1 cellular context compared by ENCODE assay signal in the genomic region with DNA sequence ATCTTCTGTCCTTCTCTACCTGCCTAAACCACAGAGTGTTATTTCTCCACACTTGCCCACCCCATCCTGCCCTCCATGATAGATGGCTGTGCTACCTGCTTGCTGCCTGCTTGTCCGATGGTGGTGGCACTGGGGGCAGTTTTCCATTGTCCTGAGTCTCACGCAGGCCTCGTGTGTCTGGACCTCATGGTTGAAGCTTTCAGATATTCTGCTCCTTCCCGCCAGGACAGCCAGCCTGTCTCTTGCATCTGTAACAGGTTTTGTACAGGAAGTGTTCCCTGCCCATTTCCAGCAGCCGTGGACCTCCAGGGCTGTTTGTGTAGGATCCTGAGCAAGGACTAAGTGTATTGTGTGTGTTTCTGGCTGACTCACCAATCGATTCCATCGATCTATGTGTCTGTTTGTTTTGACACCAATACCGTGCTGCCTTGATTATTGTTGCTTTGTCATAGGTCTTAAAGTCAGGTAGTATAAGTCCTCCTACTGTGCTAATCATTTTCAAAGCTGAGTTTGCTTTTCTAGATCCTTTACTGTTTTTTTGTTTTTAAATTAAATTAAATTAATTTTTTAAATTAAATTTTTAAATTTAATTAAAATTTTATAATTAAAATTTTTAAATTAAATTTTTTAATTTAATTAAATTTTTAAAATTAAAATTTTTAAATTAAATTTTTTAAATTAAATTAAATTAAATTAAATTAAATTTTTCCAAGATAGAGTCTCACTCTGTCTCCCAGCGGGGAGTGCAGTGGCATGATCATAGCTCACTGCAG.
A peak's percentile ranks its signal among the peaks of the same experiment; 100 is the strongest.
TF ChIP-seq lines count a peak whose summit lies in the region.

No MANE protein-coding gene starts in this region.

TF ChIP-seq in H1, 55 proteins besides CTCF, POLR2A, EP300 and RAD21 (continued from another document):
- TF ChIP-seq MAX (IDR thresholded peaks at IDR 0.05) (peak; percentile 60; the same call in 1 of the 2 replicates), ZNF274 (IDR thresholded peaks at IDR 0.05; ENCODE audit: borderline replicate concordance, extremely low read depth, low read length) (no peak), KDM4A (IDR thresholded peaks at IDR 0.05; ENCODE audit: low read depth, low read length, severe bottlenecking) (no peak)
